ENCODE assay signal across 8 cellular contexts in genomic region chr6:25250878-25251277, GRCh38. TPM values are rescaled to one million over a fixed set of nuclear protein-coding genes. Genes with fewer than 3 reads are reported as not detected.
DNase-seq lines count a peak whose midpoint lies in the region; ATAC-seq and TF ChIP-seq lines count a peak whose summit lies in the region.

No MANE protein-coding gene starts in this region.

- ATAC-seq in Right ventricle myocardium inferior: no peak

- H3K27me3 Mint-ChIP-seq in nephron progenitor cell (ENCODE audit: low read depth, poor library complexity): peaks cover 4% of the 10 kb centered on the region

- no peaks in the 10 kb centered on the region for H3K36me3 Mint-ChIP-seq in nephron progenitor cell (ENCODE audit: low read depth)

- H3K27ac ChIP-seq in thyroid gland (no peak overlapping the region), suprapubic skin (no peak overlapping the region)

- peak; percentile 23 for DNase-seq in ELR (ENCODE audit: low read depth)
- DNase-seq in GM20000 (ENCODE audit: low spot score): peak; percentile 36
- DNase-seq in HPDE6-E6E7 (ENCODE audit: extremely low spot score): peak; percentile 44
- peak; percentile 71 for DNase-seq in fibroblast of mammary gland (ENCODE audit: low read depth)
- no peak for DNase-seq in thyroid gland
- no peak for DNase-seq in Right ventricle myocardium inferior (ENCODE audit: missing footprints)
- no peak for DNase-seq in nephron progenitor cell
- DNase-seq in suprapubic skin (ENCODE audit: low spot score in 2 of 2): no peak

- H3K27ac Mint-ChIP-seq in nephron progenitor cell: no peak overlapping the region

- intact Hi-C loops in thyroid gland (cut with DNase I) (no loop called here), Right ventricle myocardium inferior (cut with DNase I) (no loop called here)

- TF ChIP-seq CTCF in GM20000 (IDR thresholded peaks at IDR 0.05; ENCODE audit: extremely low read depth, missing control alignments): no peak
- TF ChIP-seq CTCF in fibroblast of mammary gland (conservative IDR thresholded peaks at IDR 0.05; ENCODE audit: control insufficient read depth, insufficient read depth, low read depth, low read length): no peak
- no peak for TF ChIP-seq CTCF in thyroid gland (IDR thresholded peaks at IDR 0.05)
- no peak for TF ChIP-seq CTCF in nephron progenitor cell (IDR thresholded peaks at IDR 0.05)
- TF ChIP-seq CTCF in suprapubic skin (IDR thresholded peaks at IDR 0.05): no peak

- no peak overlapping the region for H3K4me3 ChIP-seq in fibroblast of mammary gland (ENCODE audit: control insufficient read depth, low read depth, low read length)
- H3K4me3 ChIP-seq in thyroid gland (replicated peaks in 1 of 3): no peak overlapping the region
- H3K4me3 ChIP-seq in suprapubic skin: no peak overlapping the region

- no peaks in the 10 kb centered on the region for H3K36me3 ChIP-seq in thyroid gland
- no peaks in the 10 kb centered on the region for H3K36me3 ChIP-seq in suprapubic skin

- WGBS in thyroid gland, 2 donors: 68 to 76% methylated on average over 5 of the region's 5 CpGs
- WGBS in suprapubic skin: 60% methylated on average over 5 of the region's 5 CpGs

- no peaks in the 10 kb centered on the region for H3K9me3 ChIP-seq in thyroid gland
- H3K9me3 ChIP-seq in suprapubic skin: no peaks in the 10 kb centered on the region

- H3K27me3 ChIP-seq in thyroid gland (no peaks in the 10 kb centered on the region), suprapubic skin (no peaks in the 10 kb centered on the region)

- H3K9me3 Mint-ChIP-seq in nephron progenitor cell: no peaks in the 10 kb centered on the region

- no peak for TF ChIP-seq EP300 in suprapubic skin (IDR thresholded peaks at IDR 0.05)

- H3K4me3 Mint-ChIP-seq in nephron progenitor cell: no peak overlapping the region

- TF ChIP-seq POLR2A in thyroid gland (IDR thresholded peaks at IDR 0.05) (no peak), suprapubic skin (IDR thresholded peaks at IDR 0.05) (no peak)

- H3K4me1 Mint-ChIP-seq in nephron progenitor cell: no peaks in the 10 kb centered on the region

- H3K4me1 ChIP-seq in thyroid gland (no peaks in the 10 kb centered on the region), suprapubic skin (no peaks in the 10 kb centered on the region)

RNA-seq across cellular contexts. Expression of gene CARMIL1, which starts 28.3 kb away (rescaled TPM):
- total RNA-seq in thyroid gland (10 to 100 TPM; 24.7 to 34.4 (median 30.7) TPM), Right ventricle myocardium inferior (5.4 TPM), suprapubic skin (10 to 100 TPM; 13.6 to 33.2 (median 22.2) TPM)

Comparison
In these comparisons a context has a peak if more than half of its experiments do, and no peak if none do; other contexts are left out.
1. DNase-seq: peak in ELR (single experiment), GM20000 (single experiment), HPDE6-E6E7 (single experiment) and fibroblast of mammary gland (single experiment); none in thyroid gland (0 of 2), Right ventricle myocardium inferior (single experiment), nephron progenitor cell (single experiment) and suprapubic skin (0 of 2).